1 cellular context compared by ENCODE assay signal in the genomic region with DNA sequence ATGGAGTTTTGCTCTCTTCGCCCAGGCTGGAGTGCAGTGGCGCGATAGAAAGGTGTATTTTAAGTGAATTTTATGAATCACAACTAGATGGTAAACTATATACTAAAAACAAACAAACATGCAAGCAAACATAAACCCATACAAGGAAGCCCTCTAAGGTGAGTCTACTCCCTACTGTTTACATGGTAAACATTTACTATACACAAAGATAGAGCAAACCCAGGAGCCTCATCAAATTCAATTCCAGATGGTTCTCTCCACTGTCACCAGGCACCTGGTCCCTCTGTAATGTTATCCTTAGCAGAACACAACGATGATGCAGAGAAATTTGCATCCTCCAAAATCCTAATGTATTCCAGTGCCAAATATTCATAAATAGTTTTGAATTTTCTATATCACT.
TF ChIP-seq lines count a peak whose summit lies in the region.

No MANE protein-coding gene starts in this region.

TF ChIP-seq in GM23338, 12 proteins besides CTCF, POLR2A, EP300 and RAD21 (continued from another document):
- TF ChIP-seq, protein P1, sequence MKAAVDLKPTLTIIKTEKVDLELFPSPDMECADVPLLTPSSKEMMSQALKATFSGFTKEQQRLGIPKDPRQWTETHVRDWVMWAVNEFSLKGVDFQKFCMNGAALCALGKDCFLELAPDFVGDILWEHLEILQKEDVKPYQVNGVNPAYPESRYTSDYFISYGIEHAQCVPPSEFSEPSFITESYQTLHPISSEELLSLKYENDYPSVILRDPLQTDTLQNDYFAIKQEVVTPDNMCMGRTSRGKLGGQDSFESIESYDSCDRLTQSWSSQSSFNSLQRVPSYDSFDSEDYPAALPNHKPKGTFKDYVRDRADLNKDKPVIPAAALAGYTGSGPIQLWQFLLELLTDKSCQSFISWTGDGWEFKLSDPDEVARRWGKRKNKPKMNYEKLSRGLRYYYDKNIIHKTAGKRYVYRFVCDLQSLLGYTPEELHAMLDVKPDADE (IDR thresholded peaks at IDR 0.05), result no peak
- TF ChIP-seq ZNF114 (CRISPR knock-in tag; IDR thresholded peaks at IDR 0.05) (no peak), POLR2AphosphoS5 (IDR thresholded peaks at IDR 0.05; ENCODE audit: low read depth) (no peak)
- TF ChIP-seq, protein P2, sequence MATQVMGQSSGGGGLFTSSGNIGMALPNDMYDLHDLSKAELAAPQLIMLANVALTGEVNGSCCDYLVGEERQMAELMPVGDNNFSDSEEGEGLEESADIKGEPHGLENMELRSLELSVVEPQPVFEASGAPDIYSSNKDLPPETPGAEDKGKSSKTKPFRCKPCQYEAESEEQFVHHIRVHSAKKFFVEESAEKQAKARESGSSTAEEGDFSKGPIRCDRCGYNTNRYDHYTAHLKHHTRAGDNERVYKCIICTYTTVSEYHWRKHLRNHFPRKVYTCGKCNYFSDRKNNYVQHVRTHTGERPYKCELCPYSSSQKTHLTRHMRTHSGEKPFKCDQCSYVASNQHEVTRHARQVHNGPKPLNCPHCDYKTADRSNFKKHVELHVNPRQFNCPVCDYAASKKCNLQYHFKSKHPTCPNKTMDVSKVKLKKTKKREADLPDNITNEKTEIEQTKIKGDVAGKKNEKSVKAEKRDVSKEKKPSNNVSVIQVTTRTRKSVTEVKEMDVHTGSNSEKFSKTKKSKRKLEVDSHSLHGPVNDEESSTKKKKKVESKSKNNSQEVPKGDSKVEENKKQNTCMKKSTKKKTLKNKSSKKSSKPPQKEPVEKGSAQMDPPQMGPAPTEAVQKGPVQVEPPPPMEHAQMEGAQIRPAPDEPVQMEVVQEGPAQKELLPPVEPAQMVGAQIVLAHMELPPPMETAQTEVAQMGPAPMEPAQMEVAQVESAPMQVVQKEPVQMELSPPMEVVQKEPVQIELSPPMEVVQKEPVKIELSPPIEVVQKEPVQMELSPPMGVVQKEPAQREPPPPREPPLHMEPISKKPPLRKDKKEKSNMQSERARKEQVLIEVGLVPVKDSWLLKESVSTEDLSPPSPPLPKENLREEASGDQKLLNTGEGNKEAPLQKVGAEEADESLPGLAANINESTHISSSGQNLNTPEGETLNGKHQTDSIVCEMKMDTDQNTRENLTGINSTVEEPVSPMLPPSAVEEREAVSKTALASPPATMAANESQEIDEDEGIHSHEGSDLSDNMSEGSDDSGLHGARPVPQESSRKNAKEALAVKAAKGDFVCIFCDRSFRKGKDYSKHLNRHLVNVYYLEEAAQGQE (IDR thresholded peaks at IDR 0.05; ENCODE audit: unreplicated experiment), result no peak
